ENCODE assay signal across 8 cellular contexts in the genomic region with DNA sequence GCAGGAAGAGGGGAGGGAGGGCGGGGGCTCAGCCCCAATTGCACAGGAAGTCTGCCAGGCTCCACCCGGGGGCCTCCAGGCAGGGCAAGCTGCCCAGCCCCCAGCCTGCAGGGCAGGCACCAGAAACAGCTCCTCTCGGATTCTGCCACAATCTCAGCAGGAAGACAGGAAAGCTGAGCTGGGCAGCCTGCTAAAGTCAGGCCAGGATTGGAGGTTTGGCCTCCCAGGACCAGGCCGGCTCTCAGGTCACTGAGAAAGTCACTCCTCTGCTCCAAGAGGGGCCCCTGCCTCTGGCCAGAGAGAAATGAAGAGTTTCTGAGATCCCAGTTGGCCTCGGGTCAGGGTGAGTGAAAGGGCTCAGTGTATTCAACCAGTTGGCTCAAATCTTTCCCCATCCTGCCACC. TPM values are rescaled to one million over a fixed set of nuclear protein-coding genes. Genes with fewer than 3 reads are reported as not detected.
A peak's percentile ranks its signal among the peaks of the same experiment; 100 is the strongest.
DNase-seq lines count a peak whose midpoint lies in the region; ATAC-seq, FAIRE-seq and TF ChIP-seq lines count a peak whose summit lies in the region.

No MANE protein-coding gene starts in this region.

- peak overlapping the region; percentile 7 for H3K9ac ChIP-seq in endothelial cell of umbilical vein (replicated peaks; ENCODE audit: extremely low read depth, insufficient read depth, low read length)

- POLR2A ChIA-PET in endothelial cell of umbilical vein (lab: Charles Lee), result interaction anchor here (0.6 kb wide), 1 partner anchor 27 kb away, joined by 3 read pairs; no protein-coding TSS in a partner anchor

- peak overlapping the region; percentile 92 for H3K27ac Mint-ChIP-seq in osteocyte (ENCODE audit: unreplicated experiment)
- H3K27ac Mint-ChIP-seq in progenitor cell of endocrine pancreas, result no peak overlapping the region

- peaks cover 90% of the 10 kb centered on the region for H3K79me2 ChIP-seq in endothelial cell of umbilical vein (ENCODE audit: control insufficient read depth, insufficient read depth, low read length)

- H3K27ac ChIP-seq in endothelial cell of umbilical vein (ENCODE audit: insufficient read depth, low read depth, low read length), result peak overlapping the region; percentile 57

- no peaks in the 10 kb centered on the region for H3K9me3 ChIP-seq in endothelial cell of umbilical vein (replicated peaks; ENCODE audit: control insufficient read depth, insufficient read depth, low read length)

- H3K4me1 ChIP-seq in endothelial cell of umbilical vein (ENCODE audit: control insufficient read depth, extremely low read depth, insufficient read depth, low read length), result peaks cover 71% of the 10 kb centered on the region

- no TSS peak for BruUV-seq in endothelial cell of umbilical vein (replicated peaks; lab: Mats Ljungman, UMichigan)

- no peak overlapping the region for H2AFZ ChIP-seq in endothelial cell of umbilical vein (ENCODE audit: low read depth, low read length)

- no peak for TF ChIP-seq POLR2A in endothelial cell of umbilical vein (IDR thresholded peaks at IDR 0.05; ENCODE audit: low read depth, low read length)

- H3K9me3 Mint-ChIP-seq in osteocyte (ENCODE audit: unreplicated experiment) (no peaks in the 10 kb centered on the region), progenitor cell of endocrine pancreas (ENCODE audit: low read depth) (no peaks in the 10 kb centered on the region)

- H3K36me3 Mint-ChIP-seq in osteocyte (ENCODE audit: unreplicated experiment) (peaks cover 11% of the 10 kb centered on the region), progenitor cell of endocrine pancreas (ENCODE audit: insufficient read depth) (no peaks in the 10 kb centered on the region)

- DNase-seq in Daoy (ENCODE audit: low read depth) (peak; percentile 86), RCC 7860 (ENCODE audit: low spot score) (peak; percentile 69), endothelial cell of umbilical vein (ENCODE audit: low read depth, low spot score) (no peak), osteocyte (ENCODE audit: extremely low spot score, unreplicated experiment) (peak; percentile 90), progenitor cell of endocrine pancreas (ENCODE audit: low spot score, unreplicated experiment) (no peak), NOMO-1 treated with dmso at 0.1 percent for 144 hours (lab: John Stamatoyannopoulos, UW; ENCODE audit: unreplicated experiment) (no peak), NCI-H1436 (lab: John Stamatoyannopoulos, UW) (no peak)

- no peak overlapping the region for H3K4me2 ChIP-seq in endothelial cell of umbilical vein (ENCODE audit: insufficient read depth, low read length)

- H4K20me1 ChIP-seq in endothelial cell of umbilical vein (replicated peaks; ENCODE audit: control insufficient read depth, extremely low read depth, insufficient read depth, low read length), result no peaks in the 10 kb centered on the region

- H3K9me1 ChIP-seq in endothelial cell of umbilical vein (replicated peaks; ENCODE audit: control insufficient read depth, extremely low read depth, insufficient read depth, low read length), result no peaks in the 10 kb centered on the region

- H3K27me3 Mint-ChIP-seq in osteocyte (ENCODE audit: unreplicated experiment) (no peaks in the 10 kb centered on the region), progenitor cell of endocrine pancreas (no peaks in the 10 kb centered on the region)

- H3K4me3 ChIP-seq in endothelial cell of umbilical vein (replicated peaks in 1 of 3; ENCODE audit: insufficient read depth in 1 of 3, low read depth in 1 of 3, low read length in 3 of 3), result no peak overlapping the region

- no peaks in the 10 kb centered on the region for H3K27me3 ChIP-seq in endothelial cell of umbilical vein (ENCODE audit: control insufficient read depth in 2 of 2, insufficient read depth in 2 of 2, low read length in 2 of 2)

- H3K4me1 Mint-ChIP-seq in osteocyte (ENCODE audit: unreplicated experiment), result peaks cover 92% of the 10 kb centered on the region
- H3K4me1 Mint-ChIP-seq in progenitor cell of endocrine pancreas (ENCODE audit: low read depth), result peaks cover 11% of the 10 kb centered on the region

- dilution Hi-C loops in endothelial cell of umbilical vein (cut with MboI; ENCODE audit: extremely low pct_ligation_motif_present, low sequenced_read_pairs), result no loop called here

- peak overlapping the region; percentile 26 for H3K4me3 Mint-ChIP-seq in osteocyte (ENCODE audit: unreplicated experiment)
- no peak overlapping the region for H3K4me3 Mint-ChIP-seq in progenitor cell of endocrine pancreas (ENCODE audit: low read depth)

- TF ChIP-seq CTCF in endothelial cell of umbilical vein (IDR thresholded peaks at IDR 0.05; ENCODE audit: extremely low read depth in 1 of 2, insufficient read depth in 1 of 2, low read depth in 1 of 2, low read length in 2 of 2), result no peak
- TF ChIP-seq CTCF in osteocyte (IDR thresholded peaks at IDR 0.05), result no peak
- TF ChIP-seq CTCF in progenitor cell of endocrine pancreas (IDR thresholded peaks at IDR 0.05; ENCODE audit: unreplicated experiment), result no peak

- no peak for ATAC-seq in HG03378 (IDR thresholded peaks at IDR 0.05; ENCODE audit: unreplicated experiment)

- CTCF ChIA-PET in endothelial cell of umbilical vein (lab: Charles Lee), result interaction anchor here (1.0 to 4.0 kb wide), 10 partner anchors 11 to 106 kb away, joined by 3 to 21 read pairs (median 6); partner anchors contain the start of genes LRSAM1 and RPL12

- intact Hi-C loops in endothelial cell of umbilical vein (cut with micrococcal nuclease), result loop anchor here (1.0 kb wide), 1 partner anchor 22 kb away; no protein-coding TSS in a partner anchor

- FAIRE-seq in RCC 7860 (lab: Jason Lieb, UNC), result peak; percentile 38
- peak; percentile 89 for FAIRE-seq in endothelial cell of umbilical vein (lab: Jason Lieb, UNC)

- peaks cover 8 to 11% of the 10 kb centered on the region in 2 experiments for H3K36me3 ChIP-seq in endothelial cell of umbilical vein (ENCODE audit: control insufficient read depth in 2 of 2, extremely low read depth in 1 of 2, insufficient read depth in 2 of 2, low read length in 2 of 2)

TF ChIP-seq in endothelial cell of umbilical vein, 7 proteins besides CTCF, POLR2A, EP300 and RAD21:
- TF ChIP-seq JUN (IDR thresholded peaks at IDR 0.05; ENCODE audit: borderline replicate concordance, insufficient read depth, insufficient read length, low read depth), result no peak
- TF ChIP-seq EZH2 (IDR thresholded peaks at IDR 0.05; ENCODE audit: borderline replicate concordance, low read depth, low read length, severe bottlenecking), result no peak
- peak; percentile 46 for TF ChIP-seq POLR2AphosphoS5 (IDR thresholded peaks at IDR 0.05; ENCODE audit: insufficient read depth, low read depth, low read length)

RNA-seq across cellular contexts. Expression of gene STXBP1, which starts 54.6 kb away (rescaled TPM):
- total RNA-seq in Daoy (2014; rRNA removed; shearing (Covaris generic)), result 26.3 and 41.9 TPM in 2 replicates
- total RNA-seq in endothelial cell of umbilical vein (50.5 and 51.3 TPM in 2 replicates), osteocyte (44.9 and 46.5 TPM in 2 replicates), progenitor cell of endocrine pancreas (23.4 and 24.8 TPM in 2 replicates)
- 12.7 and 18.8 TPM in 2 replicates for polyA plus RNA-seq in endothelial cell of umbilical vein
- polyA plus RNA-seq in endothelial cell of umbilical vein (2011; cell fraction: cytosol; rRNA removed), result 21.7 and 25.4 TPM in 2 replicates
- polyA plus RNA-seq in endothelial cell of umbilical vein (2011; cell fraction: nucleus; rRNA removed), result 49.7 and 51.2 TPM in 2 replicates
- polyA plus RNA-seq in endothelial cell of umbilical vein (2012), result 35.4 and 45.5 TPM in 2 replicates
- 27.4 and 32.6 TPM in 2 replicates for polyA minus RNA-seq in endothelial cell of umbilical vein
- 22.1 TPM for polyA minus RNA-seq in endothelial cell of umbilical vein (2011; cell fraction: cytosol; rRNA and poly(A)+ RNA removed)
- 25.6 and 26.3 TPM in 2 replicates for polyA minus RNA-seq in endothelial cell of umbilical vein (2011; cell fraction: nucleus; rRNA and poly(A)+ RNA removed)

Comparison
In these comparisons a context has a peak if more than half of its experiments do, and no peak if none do; other contexts are left out.
1. DNase-seq: peak in Daoy (single experiment), RCC 7860 (single experiment) and osteocyte (single experiment); none in endothelial cell of umbilical vein (single experiment), progenitor cell of endocrine pancreas (single experiment), NOMO-1 treated with dmso at 0.1 percent for 144 hours (single experiment) and NCI-H1436 (single experiment).